In genomic region chr16:75265911-75266701, GRCh38 we compare ENCODE assay signal across 8 cellular contexts. TPM values are rescaled to one million over a fixed set of nuclear protein-coding genes. Genes with fewer than 3 reads are reported as not detected.
DNase-seq lines count a peak whose midpoint lies in the region; ATAC-seq and TF ChIP-seq lines count a peak whose summit lies in the region.

No MANE protein-coding gene starts in this region.

- H2AK5ac ChIP-seq in mesenchymal stem cell (ENCODE audit: low read length, severe bottlenecking): peak overlapping the region; percentile 97

- peaks cover 3 to 30% of the 10 kb centered on the region in 2 experiments for H3K36me3 ChIP-seq in mesenchymal stem cell (ENCODE audit: control insufficient read depth in 1 of 2, insufficient read depth in 2 of 2, low read depth in 1 of 2, low read length in 2 of 2)
- no peaks in the 10 kb centered on the region for H3K36me3 ChIP-seq in tibial artery

- H3K14ac ChIP-seq in mesenchymal stem cell (ENCODE audit: low read length in 2 of 2): peak overlapping the region; percentile 86 to 92

- H3K27me3 ChIP-seq in mesenchymal stem cell (ENCODE audit: control insufficient read depth in 1 of 2, insufficient read depth in 1 of 2, low read length in 2 of 2): no peaks in the 10 kb centered on the region
- no peaks in the 10 kb centered on the region for H3K27me3 ChIP-seq in tibial artery

- peak overlapping the region; percentile 92 to 94 for H3K18ac ChIP-seq in mesenchymal stem cell (ENCODE audit: low read depth in 1 of 2, low read length in 2 of 2)

- peak overlapping the region in 1 of 2 experiments; percentile 57 for H3K23ac ChIP-seq in mesenchymal stem cell (ENCODE audit: low read length in 2 of 2)

- intact Hi-C loops in tibial artery (cut with DNase I; ENCODE audit: low total_unique reads): no loop called here

- peak overlapping the region; percentile 97 for H3K9ac ChIP-seq in mesenchymal stem cell (ENCODE audit: low read length)

- peak overlapping the region; percentile 100 for H2BK120ac ChIP-seq in mesenchymal stem cell (ENCODE audit: low read depth, low read length)

- H3K4me1 ChIP-seq in mesenchymal stem cell (ENCODE audit: control insufficient read depth, insufficient read depth, low read depth, low read length) (peaks cover 58% of the 10 kb centered on the region), tibial artery (peaks cover 5 to 60% (median 55%) of the 10 kb centered on the region in 4 donors)

- peak overlapping the region; percentile 92 for H3K4me3 Mint-ChIP-seq in endothelial cell (ENCODE audit: unreplicated experiment)

- H3K27ac Mint-ChIP-seq in endothelial cell (ENCODE audit: unreplicated experiment): peak overlapping the region; percentile 96

- H3K9me3 ChIP-seq in mesenchymal stem cell (ENCODE audit: control insufficient read depth, low read length): no peaks in the 10 kb centered on the region
- H3K9me3 ChIP-seq in tibial artery: no peaks in the 10 kb centered on the region

- peaks cover 12% of the 10 kb centered on the region for H3K79me1 ChIP-seq in mesenchymal stem cell (replicated peaks; ENCODE audit: low read length, poor library complexity, severe bottlenecking)

- peak overlapping the region; percentile 97 for H2BK5ac ChIP-seq in mesenchymal stem cell (ENCODE audit: low read depth, low read length, poor library complexity, severe bottlenecking)

- peak overlapping the region; percentile 89 to 99 for H2BK12ac ChIP-seq in mesenchymal stem cell (ENCODE audit: low read length in 2 of 2)

- H3K9me3 Mint-ChIP-seq in endothelial cell (ENCODE audit: unreplicated experiment): no peaks in the 10 kb centered on the region

- in situ Hi-C loops in SK-MEL-5 (cut with HindIII; ENCODE audit: low pct_unique_long_range_greater_than_20kb, low sequenced_read_pairs): no loop called here

- H4K91ac ChIP-seq in mesenchymal stem cell (ENCODE audit: low read length): peak overlapping the region; percentile 92

- H3K4me3 ChIP-seq in mesenchymal stem cell (ENCODE audit: insufficient read depth in 1 of 2, low read depth in 1 of 2, low read length in 2 of 2): peak overlapping the region; percentile 83 to 89
- peak overlapping the region; percentile 84 to 96 for H3K4me3 ChIP-seq in tibial artery

- peak overlapping the region; percentile 82 for H4K8ac ChIP-seq in mesenchymal stem cell (ENCODE audit: low read length)

- H3K27me3 Mint-ChIP-seq in endothelial cell (ENCODE audit: unreplicated experiment): peaks cover 20% of the 10 kb centered on the region

- H2BK15ac ChIP-seq in mesenchymal stem cell (ENCODE audit: low read depth, poor library complexity, severe bottlenecking): peak overlapping the region; percentile 100

- TF ChIP-seq CTCF in endothelial cell (IDR thresholded peaks at IDR 0.05; ENCODE audit: unreplicated experiment): no peak
- TF ChIP-seq CTCF in tibial artery (IDR thresholded peaks at IDR 0.05): no peak

- peak overlapping the region; percentile 70 for H3K4me2 ChIP-seq in mesenchymal stem cell (ENCODE audit: low read length, poor library complexity, severe bottlenecking)

- H3K36me3 Mint-ChIP-seq in endothelial cell (ENCODE audit: low read depth, unreplicated experiment): peaks cover 11% of the 10 kb centered on the region

- H2AFZ ChIP-seq in mesenchymal stem cell (ENCODE audit: low read depth, low read length): peak overlapping the region; percentile 66

- ATAC-seq in GM19395 (IDR thresholded peaks at IDR 0.05; ENCODE audit: unreplicated experiment): peak; percentile 75
- ATAC-seq in HG03432 (IDR thresholded peaks at IDR 0.05; ENCODE audit: unreplicated experiment): peak; percentile 63

- H3K27ac ChIP-seq in mesenchymal stem cell (ENCODE audit: low read length, poor library complexity, severe bottlenecking): no peak overlapping the region
- H3K27ac ChIP-seq in tibial artery: peak overlapping the region; percentile 95 to 96

- H3K4me1 Mint-ChIP-seq in endothelial cell (ENCODE audit: unreplicated experiment): peaks cover 41% of the 10 kb centered on the region

- peak overlapping the region; percentile 90 to 92 for H3K4ac ChIP-seq in mesenchymal stem cell (ENCODE audit: low read depth in 1 of 2, low read length in 2 of 2)

- DNase-seq in EL (peak; percentile 83), SK-MEL-5 (ENCODE audit: low read depth, low spot score) (peak; percentile 53), endothelial cell (ENCODE audit: low spot score) (peak; percentile 93), mesenchymal stem cell (peak; percentile 68), tibial artery (peak; percentile 48 to 84), NK-92 (lab: John Stamatoyannopoulos, UW; ENCODE audit: unreplicated experiment) (no peak)

- 17% methylated on average over 49 of the region's 62 CpGs for WGBS in mesenchymal stem cell

RNA-seq across cellular contexts. Expression of gene BCAR1, which starts 14.7 kb away (rescaled TPM):
- 12.4 and 16.5 TPM in 2 replicates for total RNA-seq in SK-MEL-5 (2014; rRNA removed; shearing (Covaris generic))
- polyA plus RNA-seq in SK-MEL-5 (2015; cell fraction: cytosol; rRNA removed): 39.3 and 41.3 TPM in 2 replicates
- polyA plus RNA-seq in SK-MEL-5 (2015; cell fraction: nucleus; rRNA removed): 49.1 and 49.4 TPM in 2 replicates
- total RNA-seq in endothelial cell (ENCODE audit: unreplicated experiment): 182 TPM
- 169 TPM for polyA plus RNA-seq in mesenchymal stem cell (2013, experiment 1 of 2)
- polyA plus RNA-seq in mesenchymal stem cell (2013, experiment 2 of 2): 176 TPM

RNA-seq across cellular contexts. Expression of gene CTRB1, which starts 47.3 kb away (rescaled TPM):
- not detected in 2 replicates for total RNA-seq in SK-MEL-5 (2014; rRNA removed; shearing (Covaris generic))
- polyA plus RNA-seq in SK-MEL-5 (2015; cell fraction: cytosol; rRNA removed): not detected in 2 replicates
- not detected in 2 replicates for polyA plus RNA-seq in SK-MEL-5 (2015; cell fraction: nucleus; rRNA removed)
- not detected for total RNA-seq in endothelial cell (ENCODE audit: unreplicated experiment)
- polyA plus RNA-seq in mesenchymal stem cell (2013, experiment 1 of 2): not detected
- polyA plus RNA-seq in mesenchymal stem cell (2013, experiment 2 of 2): not detected

RNA-seq across cellular contexts. Expression of gene CTRB2, which starts 59.1 kb away (rescaled TPM):
- total RNA-seq in SK-MEL-5 (2014; rRNA removed; shearing (Covaris generic)): not detected in 2 replicates
- polyA plus RNA-seq in SK-MEL-5 (2015; cell fraction: cytosol; rRNA removed): 0.66 TPM in 1 of 2 replicates, not detected in the other
- not detected in 2 replicates for polyA plus RNA-seq in SK-MEL-5 (2015; cell fraction: nucleus; rRNA removed)
- not detected for total RNA-seq in endothelial cell (ENCODE audit: unreplicated experiment)
- not detected for polyA plus RNA-seq in mesenchymal stem cell (2013, experiment 1 of 2)
- polyA plus RNA-seq in mesenchymal stem cell (2013, experiment 2 of 2): not detected

Comparison
In these comparisons a context has a peak if more than half of its experiments do, and no peak if none do; other contexts are left out.
1. RNA of gene BCAR1, which starts 14.7 kb away (total RNA-seq): 182 TPM in endothelial cell (single experiment); 12.4 to 16.5 TPM in SK-MEL-5; every median in the first group is over 10 times any median in the second.